Comparison of ENCODE assay signal across 24 cellular contexts in genomic region chr16:11038777-11039176, GRCh38.
DNase-seq lines count a peak whose midpoint lies in the region; ATAC-seq and TF ChIP-seq lines count a peak whose summit lies in the region.
"Had no signal": no experiment of that assay in that cellular context is flagged by ENCODE, and none has a peak within 500 bp of the region (broad histone marks: within the 10 kb centered on the region; RNA-seq: fewer than 3 reads in every experiment).

No MANE protein-coding gene starts in this region.

- ATAC-seq in GM21529 (IDR thresholded peaks at IDR 0.05; ENCODE audit: unreplicated experiment) (no peak), HG03135 (IDR thresholded peaks at IDR 0.05; ENCODE audit: unreplicated experiment) (no peak)
- ATAC-seq: activated naive CD8-positive, alpha-beta T cell treated with anti-CD3 and anti-CD28 coated beads, Interleukin-2, amount 50 U/mL, for 24 hours; pancreas had no signal

- intact Hi-C loops in activated T-helper 2 cell treated with anti-CD3 and anti-CD28 coated beads, Interferon-gamma antibody, Interleukin-2, Interleukin-4, amounts not matched to agents 10 μg/mL and 5 μg/mL and 100 μg/mL, durations not matched to agents 14 hours and 24 hours and 36 hours (cut with micrococcal nuclease): no loop called here
- intact Hi-C loops in lower leg skin (cut with DNase I; ENCODE audit: low total_unique reads): no loop called here

- H3K4me1 Mint-ChIP-seq in activated T-helper 2 cell treated with anti-CD3 and anti-CD28 coated beads, Interferon-gamma antibody, Interleukin-2, Interleukin-4, amounts not matched to agents 10 μg/mL and 5 μg/mL and 100 μg/mL, durations not matched to agents 14 hours and 24 hours and 36 hours (ENCODE audit: low read depth): peaks cover 31% of the 10 kb centered on the region
- peaks cover 33% of the 10 kb centered on the region for H3K4me1 Mint-ChIP-seq in type B pancreatic cell (ENCODE audit: unreplicated experiment)
- H3K4me1 Mint-ChIP-seq: activated naive CD8-positive, alpha-beta T cell treated with anti-CD3 and anti-CD28 coated beads, Interleukin-2, amount 50 U/mL, for 24 hours had no signal

- H3K9me3 Mint-ChIP-seq in activated T-helper 2 cell treated with anti-CD3 and anti-CD28 coated beads, Interferon-gamma antibody, Interleukin-2, Interleukin-4, amounts not matched to agents 10 μg/mL and 5 μg/mL and 100 μg/mL, durations not matched to agents 14 hours and 24 hours and 36 hours: no peaks in the 10 kb centered on the region
- no peaks in the 10 kb centered on the region for H3K9me3 Mint-ChIP-seq in type B pancreatic cell
- H3K9me3 Mint-ChIP-seq: activated naive CD8-positive, alpha-beta T cell treated with anti-CD3 and anti-CD28 coated beads, Interleukin-2, amount 50 U/mL, for 24 hours had no signal

- peak overlapping the region; percentile 28 for H3K27ac Mint-ChIP-seq in activated T-helper 2 cell treated with anti-CD3 and anti-CD28 coated beads, Interferon-gamma antibody, Interleukin-2, Interleukin-4, amounts not matched to agents 10 μg/mL and 5 μg/mL and 100 μg/mL, durations not matched to agents 14 hours and 24 hours and 36 hours
- H3K27ac Mint-ChIP-seq in type B pancreatic cell: peak overlapping the region; percentile 92
- H3K27ac Mint-ChIP-seq: activated naive CD8-positive, alpha-beta T cell treated with anti-CD3 and anti-CD28 coated beads, Interleukin-2, amount 50 U/mL, for 24 hours had no signal

- 61 to 65% methylated on average over 5 of the region's 5 CpGs for WGBS in lower leg skin, 2 donors

- TF ChIP-seq POLR2A in lower leg skin (IDR thresholded peaks at IDR 0.05): no peak

- H3K4me3 ChIP-seq in lower leg skin (ENCODE audit: low read depth, poor library complexity, severe bottlenecking): no peak overlapping the region
- H3K4me3 ChIP-seq: BLaER1 treated with 17β-estradiol and CSF1 and Interleukin-3, amounts not matched to agents 10 nM and 100 nM; HAP-1; lower lobe of right lung; pancreas; uterus had no signal

- peak; percentile 10 for DNase-seq in activated effector memory CD4-positive, alpha-beta T cell treated with anti-CD3 and anti-CD28 coated beads, Interleukin-2, amount 50 U/mL, for 16 hours
- DNase-seq in activated effector memory CD4-positive, alpha-beta T cell treated with Interleukin-2 at 50 U/mL for 16 hours: no peak
- DNase-seq in activated T-helper 2 cell treated with anti-CD3 and anti-CD28 coated beads, Interferon-gamma antibody, Interleukin-2, Interleukin-4, amounts not matched to agents 10 μg/mL and 5 μg/mL and 100 μg/mL, durations not matched to agents 14 hours and 24 hours and 36 hours (ENCODE audit: low spot score): no peak
- peak; percentile 62 to 68 for DNase-seq in lower leg skin (ENCODE audit: low spot score in 2 of 2)
- DNase-seq in type B pancreatic cell (ENCODE audit: extremely low spot score, unreplicated experiment): no peak
- no peak for DNase-seq in HuH-7.5 (ENCODE audit: low spot score)
- DNase-seq: activated naive CD8-positive, alpha-beta T cell treated with anti-CD3 and anti-CD28 coated beads, Interleukin-2, amount 50 U/mL, for 24 hours; Caco-2; DMS79 treated with DMSO at 0.1 percent for 48 hours; GF-D8; KBM-7; lower lobe of right lung; MM.1S; NCI-H446 treated with DMSO at 0.1 percent for 48 hours; pancreas; SIG-M5; substantia nigra; SW 1271; T1000; uterus had no signal

- H3K4me3 Mint-ChIP-seq in activated T-helper 2 cell treated with anti-CD3 and anti-CD28 coated beads, Interferon-gamma antibody, Interleukin-2, Interleukin-4, amounts not matched to agents 10 μg/mL and 5 μg/mL and 100 μg/mL, durations not matched to agents 14 hours and 24 hours and 36 hours (ENCODE audit: low read depth): no peak overlapping the region
- peak overlapping the region; percentile 49 for H3K4me3 Mint-ChIP-seq in type B pancreatic cell
- H3K4me3 Mint-ChIP-seq: activated naive CD8-positive, alpha-beta T cell treated with anti-CD3 and anti-CD28 coated beads, Interleukin-2, amount 50 U/mL, for 24 hours had no signal

- no peak for TF ChIP-seq CTCF in lower leg skin (IDR thresholded peaks at IDR 0.05)
- no peak for TF ChIP-seq CTCF in type B pancreatic cell (conservative IDR thresholded peaks at IDR 0.05)

- no peaks in the 10 kb centered on the region for H3K27me3 Mint-ChIP-seq in activated T-helper 2 cell treated with anti-CD3 and anti-CD28 coated beads, Interferon-gamma antibody, Interleukin-2, Interleukin-4, amounts not matched to agents 10 μg/mL and 5 μg/mL and 100 μg/mL, durations not matched to agents 14 hours and 24 hours and 36 hours (ENCODE audit: low read depth)
- no peaks in the 10 kb centered on the region for H3K27me3 Mint-ChIP-seq in type B pancreatic cell
- H3K27me3 Mint-ChIP-seq: activated naive CD8-positive, alpha-beta T cell treated with anti-CD3 and anti-CD28 coated beads, Interleukin-2, amount 50 U/mL, for 24 hours had no signal

- peaks cover 78% of the 10 kb centered on the region for H3K36me3 Mint-ChIP-seq in activated T-helper 2 cell treated with anti-CD3 and anti-CD28 coated beads, Interferon-gamma antibody, Interleukin-2, Interleukin-4, amounts not matched to agents 10 μg/mL and 5 μg/mL and 100 μg/mL, durations not matched to agents 14 hours and 24 hours and 36 hours (ENCODE audit: low read depth)
- peaks cover 45% of the 10 kb centered on the region for H3K36me3 Mint-ChIP-seq in type B pancreatic cell

Comparison
In these comparisons a context has a peak if more than half of its experiments do, and no peak if none do; other contexts are left out.
1. DNase-seq: peak in activated effector memory CD4-positive, alpha-beta T cell treated with anti-CD3 and anti-CD28 coated beads, Interleukin-2, amount 50 U/mL, for 16 hours (single experiment) and lower leg skin (2 of 2); none in activated effector memory CD4-positive, alpha-beta T cell treated with Interleukin-2 at 50 U/mL for 16 hours (single experiment), activated T-helper 2 cell treated with anti-CD3 and anti-CD28 coated beads, Interferon-gamma antibody, Interleukin-2, Interleukin-4, amounts not matched to agents 10 μg/mL and 5 μg/mL and 100 μg/mL, durations not matched to agents 14 hours and 24 hours and 36 hours (single experiment), type B pancreatic cell (single experiment) and HuH-7.5 (single experiment).